ENCODE assay signal across 8 cellular contexts in genomic region chr9:105244996-105245719, GRCh38. TPM values are rescaled to one million over a fixed set of nuclear protein-coding genes. Genes with fewer than 3 reads are reported as not detected.
DNase-seq lines count a peak whose midpoint lies in the region; ATAC-seq and TF ChIP-seq lines count a peak whose summit lies in the region.

No MANE protein-coding gene starts in this region.

- H3K27ac ChIP-seq in AG04450 (ENCODE audit: low read depth, low read length) = peak overlapping the region; percentile 25
- peak overlapping the region; percentile 49 for H3K27ac ChIP-seq in naive thymus-derived CD4-positive, alpha-beta T cell (ENCODE audit: low read depth, low read length)
- peak overlapping the region; percentile 91 to 96 (median 93) for H3K27ac ChIP-seq in stomach

- DNase-seq in AG04450 (ENCODE audit: low read depth, low spot score) = no peak
- DNase-seq in NOMO-1 treated with dmso at 0.1 percent for 144 hours (lab: John Stamatoyannopoulos, UW; ENCODE audit: unreplicated experiment) = peak; percentile 52
- DNase-seq in activated T-helper 1 cell treated with anti-CD3 and anti-CD28 coated beads, Interleukin-12 subunit alpha, Interleukin-12 subunit beta, Interleukin-2, Interleukin-4 antibody, amounts not matched to agents 30 ng/mL and 10 ng/mL and 1 ng/mL, durations not matched to agents 14 hours and 24 hours and 36 hours (ENCODE audit: low spot score) = peak; percentile 22
- DNase-seq in fibroblast of gingiva (ENCODE audit: low read depth) = peak; percentile 31
- DNase-seq in naive thymus-derived CD4-positive, alpha-beta T cell = peak; percentile 34 to 70 (median 45)
- peak; percentile 76 for DNase-seq in stomach

- TF ChIP-seq CTCF in AG04450 (IDR thresholded peaks at IDR 0.05; ENCODE audit: low read depth, low read length) = no peak
- TF ChIP-seq CTCF in stomach (IDR thresholded peaks at IDR 0.05) = peak in 5 of 7 experiments; percentile 18 to 45 (median 23)

- POLR2A ChIA-PET in AG04450 (lab: Yijun Ruan, JAX) = interaction anchor here (0.6 to 1.8 kb wide), 8 partner anchors 8 to 318 kb away, joined by 3 to 7 read pairs (median 3); no protein-coding TSS in a partner anchor
- POLR2A ChIA-PET in naive thymus-derived CD4-positive, alpha-beta T cell (lab: Charles Lee) = interaction anchor here (1.0 to 1.6 kb wide), 2 partner anchors 141 to 160 kb away, joined by 3 to 5 read pairs; no protein-coding TSS in a partner anchor

- H3K36me3 Mint-ChIP-seq in activated T-helper 1 cell treated with anti-CD3 and anti-CD28 coated beads, Interleukin-12 subunit alpha, Interleukin-12 subunit beta, Interleukin-2, Interleukin-4 antibody, amounts not matched to agents 30 ng/mL and 10 ng/mL and 1 ng/mL, durations not matched to agents 14 hours and 24 hours and 36 hours (ENCODE audit: low read depth) = no peaks in the 10 kb centered on the region
- H3K36me3 Mint-ChIP-seq in naive thymus-derived CD4-positive, alpha-beta T cell = peaks cover 0 to 2% (median 0%) of the 10 kb centered on the region in 5 donors

- peaks cover 10% of the 10 kb centered on the region in 2 donors for H3K4me1 ChIP-seq in naive thymus-derived CD4-positive, alpha-beta T cell (ENCODE audit: control insufficient read depth in 2 of 2, insufficient read depth in 2 of 2, low read length in 2 of 2)
- peaks cover 14 to 69% (median 39%) of the 10 kb centered on the region in 4 donors for H3K4me1 ChIP-seq in stomach

- intact Hi-C loops in activated T-helper 1 cell treated with anti-CD3 and anti-CD28 coated beads, Interleukin-12 subunit alpha, Interleukin-12 subunit beta, Interleukin-2, Interleukin-4 antibody, amounts not matched to agents 30 ng/mL and 10 ng/mL and 1 ng/mL, durations not matched to agents 14 hours and 24 hours and 36 hours (cut with micrococcal nuclease) = loop anchor here (1.0 to 2.0 kb wide), 12 partner anchors 14 to 498 kb away; partner anchors contain the start of genes FKTN, FSD1L, NIPSNAP3A and TMEM38B
- intact Hi-C loops in naive thymus-derived CD4-positive, alpha-beta T cell (cut with micrococcal nuclease) = loop anchor here (1.0 to 10.0 kb wide), 24 partner anchors 32 to 1152 kb away; partner anchors contain the start of genes FKTN (in 2 of the 2), NIPSNAP3B (in 2 of the 2), TMEM38B (in 2 of the 2) and ABCA1 (in 1 of the 2)
- intact Hi-C loops in stomach (cut with DNase I; ENCODE audit: low total_unique reads) = no loop called here

- H3K9me3 Mint-ChIP-seq in activated T-helper 1 cell treated with anti-CD3 and anti-CD28 coated beads, Interleukin-12 subunit alpha, Interleukin-12 subunit beta, Interleukin-2, Interleukin-4 antibody, amounts not matched to agents 30 ng/mL and 10 ng/mL and 1 ng/mL, durations not matched to agents 14 hours and 24 hours and 36 hours = no peaks in the 10 kb centered on the region
- H3K9me3 Mint-ChIP-seq in naive thymus-derived CD4-positive, alpha-beta T cell = no peaks in the 10 kb centered on the region

- peak overlapping the region; percentile 88 for H3K4me3 Mint-ChIP-seq in activated T-helper 1 cell treated with anti-CD3 and anti-CD28 coated beads, Interleukin-12 subunit alpha, Interleukin-12 subunit beta, Interleukin-2, Interleukin-4 antibody, amounts not matched to agents 30 ng/mL and 10 ng/mL and 1 ng/mL, durations not matched to agents 14 hours and 24 hours and 36 hours
- peak overlapping the region; percentile 90 to 97 (median 92) for H3K4me3 Mint-ChIP-seq in naive thymus-derived CD4-positive, alpha-beta T cell

- H3K27ac Mint-ChIP-seq in activated T-helper 1 cell treated with anti-CD3 and anti-CD28 coated beads, Interleukin-12 subunit alpha, Interleukin-12 subunit beta, Interleukin-2, Interleukin-4 antibody, amounts not matched to agents 30 ng/mL and 10 ng/mL and 1 ng/mL, durations not matched to agents 14 hours and 24 hours and 36 hours = peak overlapping the region; percentile 69
- H3K27ac Mint-ChIP-seq in naive thymus-derived CD4-positive, alpha-beta T cell = peak overlapping the region; percentile 29 to 94 (median 85)

- CTCF ChIA-PET in AG04450 (lab: Charles Lee) = interaction anchor here (1.0 to 1.2 kb wide), 2 partner anchors 54 to 382 kb away, joined by 3 to 4 read pairs; no protein-coding TSS in a partner anchor
- CTCF ChIA-PET in naive thymus-derived CD4-positive, alpha-beta T cell (lab: Charles Lee) = interaction anchor here (1.8 kb wide), 1 partner anchor 10 kb away, joined by 4 read pairs; no protein-coding TSS in a partner anchor

- no peaks in the 10 kb centered on the region; the same call in 1 of the 2 replicates for H3K9me3 ChIP-seq in AG04450 (ENCODE audit: control insufficient read depth, insufficient read depth, low read length)
- no peaks in the 10 kb centered on the region for H3K9me3 ChIP-seq in naive thymus-derived CD4-positive, alpha-beta T cell (ENCODE audit: control insufficient read depth in 2 of 3, low read length in 3 of 3)
- no peaks in the 10 kb centered on the region for H3K9me3 ChIP-seq in stomach

- no peaks in the 10 kb centered on the region for H3K36me3 ChIP-seq in naive thymus-derived CD4-positive, alpha-beta T cell (ENCODE audit: control insufficient read depth in 2 of 3, insufficient read depth in 3 of 3, low read length in 3 of 3)
- no peaks in the 10 kb centered on the region for H3K36me3 ChIP-seq in stomach

- TF ChIP-seq POLR2A in stomach (IDR thresholded peaks at IDR 0.05) = no peak

- peaks cover 53% of the 10 kb centered on the region for H3K27me3 Mint-ChIP-seq in activated T-helper 1 cell treated with anti-CD3 and anti-CD28 coated beads, Interleukin-12 subunit alpha, Interleukin-12 subunit beta, Interleukin-2, Interleukin-4 antibody, amounts not matched to agents 30 ng/mL and 10 ng/mL and 1 ng/mL, durations not matched to agents 14 hours and 24 hours and 36 hours (ENCODE audit: insufficient read depth)
- H3K27me3 Mint-ChIP-seq in naive thymus-derived CD4-positive, alpha-beta T cell = peaks cover 0 to 74% (median 0%) of the 10 kb centered on the region in 5 donors

- peaks cover 31% of the 10 kb centered on the region for H3K4me1 Mint-ChIP-seq in activated T-helper 1 cell treated with anti-CD3 and anti-CD28 coated beads, Interleukin-12 subunit alpha, Interleukin-12 subunit beta, Interleukin-2, Interleukin-4 antibody, amounts not matched to agents 30 ng/mL and 10 ng/mL and 1 ng/mL, durations not matched to agents 14 hours and 24 hours and 36 hours (ENCODE audit: low read depth)
- H3K4me1 Mint-ChIP-seq in naive thymus-derived CD4-positive, alpha-beta T cell = peaks cover 19 to 42% (median 29%) of the 10 kb centered on the region in 7 donors

- ATAC-seq in GM19023 (IDR thresholded peaks at IDR 0.05; ENCODE audit: unreplicated experiment) (peak; percentile 16), HG03378 (IDR thresholded peaks at IDR 0.05; ENCODE audit: unreplicated experiment) (peak; percentile 32)
- ATAC-seq in naive thymus-derived CD4-positive, alpha-beta T cell = peak; percentile 41

- H3K27me3 ChIP-seq in AG04450 (ENCODE audit: control insufficient read depth, insufficient read depth, low read length) = no peaks in the 10 kb centered on the region
- no peaks in the 10 kb centered on the region for H3K27me3 ChIP-seq in naive thymus-derived CD4-positive, alpha-beta T cell (ENCODE audit: control insufficient read depth in 2 of 2, insufficient read depth in 2 of 2, low read length in 2 of 2)
- no peaks in the 10 kb centered on the region for H3K27me3 ChIP-seq in stomach

- TF ChIP-seq EP300 in stomach (IDR thresholded peaks at IDR 0.05) = no peak

- 0% methylated on average over 44 to 53 of the region's 53 CpGs for whole genome bisulfite sequencing in stomach, 5 donors

- H3K4me3 ChIP-seq in AG04450 (ENCODE audit: low read depth, low read length) (peak overlapping the region; percentile 84), stomach (peak overlapping the region; percentile 78 to 96 (median 88))
- peak overlapping the region; percentile 59 for H3K4me3 ChIP-seq in naive thymus-derived CD4-positive, alpha-beta T cell (ENCODE audit: low read length)

RNA-seq across cellular contexts. Expression of gene SLC44A1, which starts 0.7 kb away (rescaled TPM):
- 15.6 and 16.6 TPM in 2 replicates for polyA plus RNA-seq in AG04450 (2011; rRNA removed)
- polyA minus RNA-seq in AG04450 (2011; rRNA and poly(A)+ RNA removed) = 21.7 and 31.9 TPM in 2 replicates
- total RNA-seq in activated T-helper 1 cell treated with anti-CD3 and anti-CD28 coated beads, Interleukin-12 subunit alpha, Interleukin-12 subunit beta, Interleukin-2, Interleukin-4 antibody, amounts not matched to agents 30 ng/mL and 10 ng/mL and 1 ng/mL, durations not matched to agents 14 hours and 24 hours and 36 hours = 3.7 and 3.8 TPM in 2 replicates
- total RNA-seq in naive thymus-derived CD4-positive, alpha-beta T cell = 10 to 100 TPM in 3 of 5 experiments, 1 to 10 TPM in 2; 7.7 to 13.8 (median 11.1) TPM
- polyA plus RNA-seq in naive thymus-derived CD4-positive, alpha-beta T cell = 10 to 100 TPM; 19.3 to 21.8 TPM
- 10 to 100 TPM; 10.5 to 82.8 (median 22.8) TPM for total RNA-seq in stomach
- 1 to 10 TPM; 5.7 to 8.4 (median 7.2) TPM for polyA plus RNA-seq in stomach

Comparison
In these comparisons a context has a peak if more than half of its experiments do, and no peak if none do; other contexts are left out.
1. H3K27ac ChIP-seq: peak in every context shown above with its lines; median percentile 93 in stomach; 49 in naive thymus-derived CD4-positive, alpha-beta T cell; 25 in AG04450.